Comparison of ENCODE assay signal across 2 cellular contexts in the genomic region with DNA sequence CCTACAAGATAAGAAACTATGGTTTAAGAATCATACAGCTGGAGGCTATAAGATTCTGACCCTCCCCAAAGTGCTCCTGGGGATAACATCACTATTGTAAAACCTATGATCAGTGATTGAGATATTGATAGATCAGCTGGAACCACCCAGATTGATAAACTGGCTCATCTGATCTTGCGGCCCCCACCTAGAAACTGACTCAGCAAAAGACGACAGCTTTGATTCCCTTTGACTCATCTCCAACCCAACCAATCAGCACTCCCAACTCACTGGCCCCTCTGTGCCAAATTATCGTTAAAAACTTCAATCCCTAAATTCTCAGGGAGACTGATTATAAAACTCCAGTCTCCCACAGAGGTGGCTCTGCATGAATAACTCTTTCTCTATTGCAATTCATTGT.
TF ChIP-seq lines count a peak whose summit lies in the region.

No MANE protein-coding gene starts in this region.

TF ChIP-seq in A549, 52 proteins besides CTCF, POLR2A, EP300 and RAD21 (continued from another document):
- no peak for TF ChIP-seq HOXB13 (CRISPR knock-in tag; IDR thresholded peaks at IDR 0.05; ENCODE audit: low read depth)
- TF ChIP-seq BHLHE40 (IDR thresholded peaks at IDR 0.05; ENCODE audit: low read depth, low read length): no peak
- no peak for TF ChIP-seq GATA3 (IDR thresholded peaks at IDR 0.05; ENCODE audit: borderline replicate concordance)
- no peak for TF ChIP-seq ZSCAN20 (CRISPR knock-in tag; IDR thresholded peaks at IDR 0.05)
- no peak for TF ChIP-seq TFCP2L1 (CRISPR knock-in tag; IDR thresholded peaks at IDR 0.05)

TF ChIP-seq in IMR-90, 13 proteins besides CTCF, POLR2A, EP300 and RAD21:
- TF ChIP-seq, protein P1, sequence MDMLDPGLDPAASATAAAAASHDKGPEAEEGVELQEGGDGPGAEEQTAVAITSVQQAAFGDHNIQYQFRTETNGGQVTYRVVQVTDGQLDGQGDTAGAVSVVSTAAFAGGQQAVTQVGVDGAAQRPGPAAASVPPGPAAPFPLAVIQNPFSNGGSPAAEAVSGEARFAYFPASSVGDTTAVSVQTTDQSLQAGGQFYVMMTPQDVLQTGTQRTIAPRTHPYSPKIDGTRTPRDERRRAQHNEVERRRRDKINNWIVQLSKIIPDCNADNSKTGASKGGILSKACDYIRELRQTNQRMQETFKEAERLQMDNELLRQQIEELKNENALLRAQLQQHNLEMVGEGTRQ (IDR thresholded peaks at IDR 0.05; ENCODE audit: low read depth, low read length): no peak
- TF ChIP-seq FOS (IDR thresholded peaks at IDR 0.05; ENCODE audit: low read depth, low read length) (no peak), RFX5 (IDR thresholded peaks at IDR 0.05; ENCODE audit: low read depth, low read length) (no peak), CEBPB (IDR thresholded peaks at IDR 0.05; ENCODE audit: low read depth, low read length) (no peak), CHD1 (IDR thresholded peaks at IDR 0.05; ENCODE audit: low read depth, low read length) (no peak), MXI1 (IDR thresholded peaks at IDR 0.05; ENCODE audit: borderline replicate concordance, low read depth, low read length) (no peak), MAFK (IDR thresholded peaks at IDR 0.05; ENCODE audit: low read depth, low read length) (0 out of 2 replicates have a peak, but pooled peaks have one; percentile 11)
